3 cellular contexts compared by ENCODE assay signal in genomic region chr20:21509079-21509596, GRCh38.
TF ChIP-seq lines count a peak whose summit lies in the region.

No MANE protein-coding gene starts in this region.

TF ChIP-seq in IMR-90, 13 proteins besides CTCF, POLR2A, EP300 and RAD21:
- TF ChIP-seq FOS (IDR thresholded peaks at IDR 0.05; ENCODE audit: low read depth, low read length) (no peak), CEBPB (IDR thresholded peaks at IDR 0.05; ENCODE audit: low read depth, low read length) (peak; percentile 55; the same call in 1 of the 2 replicates), MAZ (IDR thresholded peaks at IDR 0.05; ENCODE audit: borderline replicate concordance, low read depth, low read length) (no peak), MXI1 (IDR thresholded peaks at IDR 0.05; ENCODE audit: borderline replicate concordance, low read depth, low read length) (no peak), NFE2L2 (IDR thresholded peaks at IDR 0.05; ENCODE audit: low read depth, low read length) (no peak)

TF ChIP-seq in H1, 55 proteins besides CTCF, POLR2A, EP300 and RAD21:
- TF ChIP-seq TAF7 (optimal IDR thresholded peaks at IDR 0.05; ENCODE audit: borderline replicate concordance, low read depth, low read length) (no peak), KDM1A (IDR thresholded peaks at IDR 0.05; ENCODE audit: borderline replicate concordance, low read length) (no peak), JUND (IDR thresholded peaks at IDR 0.05; ENCODE audit: low read length) (no peak), PHF8 (conservative IDR thresholded peaks at IDR 0.05; ENCODE audit: low read depth, low read length) (no peak), HDAC2 (IDR thresholded peaks at IDR 0.05; ENCODE audit: borderline replicate concordance in 1 of 2, low read depth in 2 of 2, low read length in 2 of 2) (no peak), RNF2 (IDR thresholded peaks at IDR 0.05; ENCODE audit: borderline replicate concordance, low read depth, low read length, missing control alignments, poor library complexity, severe bottlenecking) (peak; percentile 64), SP2 (IDR thresholded peaks at IDR 0.05; ENCODE audit: low read length) (no peak), MAFK (IDR thresholded peaks at IDR 0.05; ENCODE audit: low read depth, low read length) (no peak), TAF1 (IDR thresholded peaks at IDR 0.05; ENCODE audit: low read depth, low read length) (no peak), NRF1 (IDR thresholded peaks at IDR 0.05; ENCODE audit: low read depth, low read length) (no peak), GABPA (IDR thresholded peaks at IDR 0.05; ENCODE audit: borderline replicate concordance, insufficient read depth, low read length) (no peak), BRCA1 (IDR thresholded peaks at IDR 0.05; ENCODE audit: low read depth, low read length) (no peak), SIRT6 (IDR thresholded peaks at IDR 0.05; ENCODE audit: low read length) (no peak), CHD1 (IDR thresholded peaks at IDR 0.05; ENCODE audit: low read depth, low read length) (no peak), NANOG (IDR thresholded peaks at IDR 0.05; ENCODE audit: insufficient read depth, low read depth, low read length, poor library complexity, severe bottlenecking) (no peak), CEBPB (IDR thresholded peaks at IDR 0.05; ENCODE audit: low read depth, low read length) (peak; percentile 16; the same call in 1 of the 2 replicates), SRF (IDR thresholded peaks at IDR 0.05; ENCODE audit: low read depth, low read length) (no peak), YY1 (IDR thresholded peaks at IDR 0.05; ENCODE audit: low read depth, low read length) (peak; percentile 53; the same call in 1 of the 2 replicates)

TF ChIP-seq in SK-N-SH treated with all-trans-retinoic acid at 6 μM for 48 hours, 23 proteins besides CTCF, POLR2A, EP300 and RAD21:
- TF ChIP-seq ZNF70 (CRISPR knock-in tag; IDR thresholded peaks at IDR 0.05) (no peak), PPARA (CRISPR knock-in tag; IDR thresholded peaks at IDR 0.05; ENCODE audit: borderline replicate concordance) (no peak), TCF4 (CRISPR knock-in tag; IDR thresholded peaks at IDR 0.05; ENCODE audit: borderline replicate concordance) (no peak), CREB5 (CRISPR knock-in tag; IDR thresholded peaks at IDR 0.05; ENCODE audit: low read depth) (no peak), RARB (CRISPR knock-in tag; IDR thresholded peaks at IDR 0.05) (no peak), ZNF565 (CRISPR knock-in tag; conservative IDR thresholded peaks at IDR 0.05; ENCODE audit: low read depth) (no peak), ZFP3 (CRISPR knock-in tag; IDR thresholded peaks at IDR 0.05) (no peak), GLIS3 (CRISPR knock-in tag; IDR thresholded peaks at IDR 0.05) (no peak), CSDC2 (CRISPR knock-in tag; IDR thresholded peaks at IDR 0.05) (no peak), ARNTL (CRISPR knock-in tag; IDR thresholded peaks at IDR 0.05; ENCODE audit: borderline replicate concordance, low read depth) (no peak), ZC3H10 (CRISPR knock-in tag; IDR thresholded peaks at IDR 0.05) (no peak), POU6F1 (CRISPR knock-in tag; IDR thresholded peaks at IDR 0.05; ENCODE audit: borderline replicate concordance, low read depth) (no peak), ESRRG (CRISPR knock-in tag; IDR thresholded peaks at IDR 0.05) (no peak), CSRNP3 (CRISPR knock-in tag; IDR thresholded peaks at IDR 0.05) (no peak), TOX (CRISPR knock-in tag; IDR thresholded peaks at IDR 0.05; ENCODE audit: borderline replicate concordance) (no peak), BACH2 (CRISPR knock-in tag; IDR thresholded peaks at IDR 0.05; ENCODE audit: borderline replicate concordance) (no peak)
- TF ChIP-seq, protein P1, sequence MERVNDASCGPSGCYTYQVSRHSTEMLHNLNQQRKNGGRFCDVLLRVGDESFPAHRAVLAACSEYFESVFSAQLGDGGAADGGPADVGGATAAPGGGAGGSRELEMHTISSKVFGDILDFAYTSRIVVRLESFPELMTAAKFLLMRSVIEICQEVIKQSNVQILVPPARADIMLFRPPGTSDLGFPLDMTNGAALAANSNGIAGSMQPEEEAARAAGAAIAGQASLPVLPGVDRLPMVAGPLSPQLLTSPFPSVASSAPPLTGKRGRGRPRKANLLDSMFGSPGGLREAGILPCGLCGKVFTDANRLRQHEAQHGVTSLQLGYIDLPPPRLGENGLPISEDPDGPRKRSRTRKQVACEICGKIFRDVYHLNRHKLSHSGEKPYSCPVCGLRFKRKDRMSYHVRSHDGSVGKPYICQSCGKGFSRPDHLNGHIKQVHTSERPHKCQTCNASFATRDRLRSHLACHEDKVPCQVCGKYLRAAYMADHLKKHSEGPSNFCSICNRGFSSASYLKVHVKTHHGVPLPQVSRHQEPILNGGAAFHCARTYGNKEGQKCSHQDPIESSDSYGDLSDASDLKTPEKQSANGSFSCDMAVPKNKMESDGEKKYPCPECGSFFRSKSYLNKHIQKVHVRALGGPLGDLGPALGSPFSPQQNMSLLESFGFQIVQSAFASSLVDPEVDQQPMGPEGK (CRISPR knock-in tag; IDR thresholded peaks at IDR 0.05; ENCODE audit: borderline replicate concordance), result no peak
TF ChIP-seq in SK-N-SH treated with all-trans-retinoic acid at 6 μM for 48 hours: peak in this region for 0.
